In genomic region chr1:116367256-116367949, GRCh38 we compare ENCODE assay signal across 36 cellular contexts.
"Had no signal": no experiment of that assay in that cellular context is flagged by ENCODE, and none has a peak within 500 bp of the region (broad histone marks: within the 10 kb centered on the region; RNA-seq: fewer than 3 reads in every experiment).

No MANE protein-coding gene starts in this region.

- H3K27ac Mint-ChIP-seq: activated CD4-positive, alpha-beta memory T cell treated with anti-CD3 and anti-CD28 coated beads, Interleukin-2, amount 10 ng/mL, durations not matched to agents 7 days and 5 days; activated CD4-positive, alpha-beta T cell treated with anti-CD3 and anti-CD28 coated beads, Interleukin-2, amount 10 ng/mL, durations not matched to agents 7 days and 5 days; activated naive CD8-positive, alpha-beta T cell treated with anti-CD3 and anti-CD28 coated beads for 36 hours; activated T-helper 2 cell treated with anti-CD3 and anti-CD28 coated beads, Interferon-gamma antibody, Interleukin-2, Interleukin-4, amounts not matched to agents 10 μg/mL and 5 μg/mL and 100 μg/mL, durations not matched to agents 14 hours and 24 hours and 36 hours; natural killer cell treated with Interleukin-12 subunit alpha and Interleukin-12 subunit beta and Interleukin-15 and Interleukin-18, amount 100 ng/mL, for 72 hours; stimulated activated memory B cell treated with anti-CD40 and anti-IgM and Interleukin-4, amounts not matched to agents 10 μg/mL and 1 μg/mL and 100 μg/mL, for 72 hours; stimulated activated naive CD8-positive, alpha-beta T cell treated with anti-CD3 and anti-CD28 coated beads, Interleukin-15, amount 100 ng/mL, for 72 hours; type B pancreatic cell had no signal

- H3K4me3 ChIP-seq: adrenal gland, body of pancreas, cardiac muscle cell, colonic mucosa, esophagus squamous epithelium, heart right ventricle, left lung, lower lobe of right lung, sigmoid colon, smooth muscle cell, vagina had no signal

- H3K4me1 Mint-ChIP-seq: stimulated activated memory B cell treated with anti-CD40 and anti-IgM and Interleukin-4, amounts not matched to agents 10 μg/mL and 1 μg/mL and 100 μg/mL, for 72 hours had no signal

- H3K36me3 ChIP-seq: adrenal gland, cardiac muscle cell, colonic mucosa, esophagus squamous epithelium, heart right ventricle, left lung, lower lobe of right lung, sigmoid colon, vagina had no signal

- FAIRE-seq: endometrium had no signal

- DNase-seq: activated CD4-positive, alpha-beta memory T cell treated with anti-CD3 and anti-CD28 coated beads, Interleukin-2, amount 10 ng/mL, durations not matched to agents 7 days and 5 days; activated CD4-positive, alpha-beta T cell treated with anti-CD3 and anti-CD28 coated beads for 1 hour; activated CD4-positive, alpha-beta T cell treated with anti-CD3 and anti-CD28 coated beads, Interleukin-2, amount 10 ng/mL, durations not matched to agents 7 days and 5 days; activated naive CD4-positive, alpha-beta T cell; activated naive CD8-positive, alpha-beta T cell treated with anti-CD3 and anti-CD28 coated beads for 36 hours; activated T-cell treated with anti-CD3 and anti-CD28 coated beads, Interleukin-2, amount 50 U/mL, for 4 hours; adrenal gland; aorta; body of pancreas; cerebellar nuclear complex; colonic mucosa; effector CD8-positive, alpha-beta T cell; esophagus squamous epithelium; foreskin melanocyte; heart right ventricle; kidney glomerular epithelial cell; left lung; lower lobe of right lung; mesendoderm; posterior cingulate gyrus; sigmoid colon; stimulated activated CD4-positive, alpha-beta T cell treated with anti-CD3 and anti-CD28 coated beads, Interleukin-1b, Interleukin-23, amount 100 ng/mL, for 48 hours; stimulated activated CD4-positive, alpha-beta T cell treated with anti-CD3 and anti-CD28 coated beads, Interleukin-4, amount 100 ng/mL, for 4 hours; stimulated activated CD8-positive, alpha-beta memory T cell treated with anti-CD3 and anti-CD28 coated beads, Interleukin-4, amount 100 ng/mL, for 48 hours; stimulated activated naive CD8-positive, alpha-beta T cell treated with anti-CD3 and anti-CD28 coated beads, Interleukin-15, amount 100 ng/mL, for 72 hours; substantia nigra; T-helper 9 cell had no signal

- H3K27ac ChIP-seq: adrenal gland, body of pancreas, cardiac muscle cell, colonic mucosa, epithelial cell of prostate, esophagus squamous epithelium, heart right ventricle, left lung, lower lobe of right lung, sigmoid colon, vagina had no signal

- H3K4me1 ChIP-seq: colonic mucosa had no signal

- H3K36me3 Mint-ChIP-seq: activated naive CD8-positive, alpha-beta T cell treated with anti-CD3 and anti-CD28 coated beads for 36 hours; natural killer cell treated with Interleukin-12 subunit alpha and Interleukin-12 subunit beta and Interleukin-15 and Interleukin-18, amount 100 ng/mL, for 72 hours; stimulated activated memory B cell treated with anti-CD40 and anti-IgM and Interleukin-4, amounts not matched to agents 10 μg/mL and 1 μg/mL and 100 μg/mL, for 72 hours; type B pancreatic cell had no signal

- H3K27me3 ChIP-seq: adrenal gland, body of pancreas, cardiac muscle cell, colonic mucosa, esophagus squamous epithelium, heart right ventricle, left lung, sigmoid colon, vagina had no signal

- ATAC-seq: activated T-cell treated with anti-CD3 and anti-CD28 coated beads, Interleukin-2, amount 50 U/mL, for 4 hours; body of pancreas; heart right ventricle; left lung; lower lobe of right lung; natural killer cell treated with Interleukin-12 subunit alpha and Interleukin-12 subunit beta and Interleukin-15 and Interleukin-18, amount 100 ng/mL, for 72 hours; stimulated activated memory B cell treated with anti-CD40 and anti-IgM and Interleukin-4, amounts not matched to agents 10 μg/mL and 1 μg/mL and 100 μg/mL, for 72 hours; stimulated activated naive CD8-positive, alpha-beta T cell treated with anti-CD3 and anti-CD28 coated beads, Interleukin-15, amount 100 ng/mL, for 72 hours had no signal

- H3K27me3 Mint-ChIP-seq: activated naive CD8-positive, alpha-beta T cell treated with anti-CD3 and anti-CD28 coated beads for 36 hours; stimulated activated naive CD8-positive, alpha-beta T cell treated with anti-CD3 and anti-CD28 coated beads, Interleukin-15, amount 100 ng/mL, for 72 hours; type B pancreatic cell had no signal

- H3K4me3 Mint-ChIP-seq: activated CD4-positive, alpha-beta memory T cell treated with anti-CD3 and anti-CD28 coated beads, Interleukin-2, amount 10 ng/mL, durations not matched to agents 7 days and 5 days; activated CD4-positive, alpha-beta T cell treated with anti-CD3 and anti-CD28 coated beads, Interleukin-2, amount 10 ng/mL, durations not matched to agents 7 days and 5 days; activated naive CD8-positive, alpha-beta T cell treated with anti-CD3 and anti-CD28 coated beads for 36 hours; activated T-cell treated with anti-CD3 and anti-CD28 coated beads, Interleukin-2, amount 50 U/mL, for 4 hours; natural killer cell treated with Interleukin-12 subunit alpha and Interleukin-12 subunit beta and Interleukin-15 and Interleukin-18, amount 100 ng/mL, for 72 hours; stimulated activated memory B cell treated with anti-CD40 and anti-IgM and Interleukin-4, amounts not matched to agents 10 μg/mL and 1 μg/mL and 100 μg/mL, for 72 hours; stimulated activated naive CD8-positive, alpha-beta T cell treated with anti-CD3 and anti-CD28 coated beads, Interleukin-15, amount 100 ng/mL, for 72 hours; type B pancreatic cell had no signal

- H3K4me2 ChIP-seq: smooth muscle cell had no signal

- H3K9me3 ChIP-seq: adrenal gland, body of pancreas, colonic mucosa, esophagus squamous epithelium, heart right ventricle, left lung, lower lobe of right lung, sigmoid colon, vagina had no signal
